Comparison of ENCODE assay signal across 35 cellular contexts in the genomic region with DNA sequence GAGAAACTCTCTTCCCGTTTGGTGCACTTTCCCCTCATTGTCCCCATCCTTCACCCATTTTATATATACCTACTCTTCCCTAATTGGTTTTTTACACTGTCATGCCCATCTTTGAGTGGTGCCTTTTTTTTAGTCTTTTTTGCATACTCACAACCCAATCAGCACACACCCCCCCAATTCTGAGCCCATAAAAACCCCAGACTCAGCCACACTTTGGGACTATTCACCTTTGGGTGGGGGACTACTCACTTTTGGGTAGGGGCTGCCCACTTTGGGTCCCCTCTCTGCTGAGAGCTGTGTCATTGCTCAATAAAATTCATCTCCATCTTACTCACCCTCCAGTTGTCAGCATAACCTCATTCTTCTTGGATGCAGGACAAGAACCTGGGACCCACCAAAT. TPM values are rescaled to one million over a fixed set of nuclear protein-coding genes. Genes with fewer than 3 reads are reported as not detected.
DNase-seq lines count a peak whose midpoint lies in the region; ATAC-seq, FAIRE-seq and TF ChIP-seq lines count a peak whose summit lies in the region.
"Had no signal": no experiment of that assay in that cellular context is flagged by ENCODE, and none has a peak within 500 bp of the region (broad histone marks: within the 10 kb centered on the region; RNA-seq: fewer than 3 reads in every experiment).

No MANE protein-coding gene starts in this region.

- no peaks in the 10 kb centered on the region for H3K4me1 Mint-ChIP-seq in effector memory CD8-positive, alpha-beta T cell (ENCODE audit: low read depth in 2 of 2)
- H3K4me1 Mint-ChIP-seq: B cell; CD4-positive, alpha-beta memory T cell; CD4-positive, CD25-positive, alpha-beta regulatory T cell; CD8-positive, alpha-beta memory T cell had no signal

- H3K79me2 ChIP-seq in K562 (ENCODE audit: control insufficient read depth, insufficient read depth, low read length) = no peaks in the 10 kb centered on the region

- ATAC-seq in K562 (no peak), HG02759 (IDR thresholded peaks at IDR 0.05; ENCODE audit: unreplicated experiment) (no peak)
- ATAC-seq in effector memory CD8-positive, alpha-beta T cell (replicated peaks) = no peak
- ATAC-seq: A549; CD8-positive, alpha-beta T cell had no signal

- H3K9me3 ChIP-seq in HEK293 (ENCODE audit: control insufficient read depth, insufficient read depth, low read depth, low read length) (no peaks in the 10 kb centered on the region), K562 (replicated peaks; ENCODE audit: control insufficient read depth, insufficient read depth, low read depth, low read length) (no peaks in the 10 kb centered on the region)
- H3K9me3 ChIP-seq: BE2C had no signal

- H3K36me3 ChIP-seq in HEK293 (ENCODE audit: control insufficient read depth in 2 of 2, insufficient read depth in 1 of 2, low read length in 2 of 2) (no peaks in the 10 kb centered on the region), K562 (ENCODE audit: control insufficient read depth, insufficient read depth, low read length) (no peaks in the 10 kb centered on the region)
- H3K36me3 ChIP-seq: BE2C, BLaER1 had no signal

- 7% methylated on average over 1 of the region's 1 CpG for WGBS in K562 (ENCODE audit: insufficient coverage, low coverage, missing lambda C conversion rate)

- H3K36me3 Mint-ChIP-seq in effector memory CD8-positive, alpha-beta T cell (ENCODE audit: insufficient read depth) = no peaks in the 10 kb centered on the region
- H3K36me3 Mint-ChIP-seq: CD14-positive monocyte; CD4-positive, alpha-beta memory T cell; CD4-positive, CD25-positive, alpha-beta regulatory T cell; CD8-positive, alpha-beta memory T cell; CD8-positive, alpha-beta T cell had no signal

- POLR2A ChIA-PET in HEK293 (lab: Yijun Ruan, JAX) = no interaction called here
- POLR2A ChIA-PET in K562 (lab: Yijun Ruan, JAX) = interaction anchor here (0.6 kb wide), 1 partner anchor 132 kb away, joined by 4 read pairs; no protein-coding TSS in a partner anchor

- H3K9me1 ChIP-seq in K562 (ENCODE audit: control insufficient read depth, insufficient read depth, low read length) = no peaks in the 10 kb centered on the region

- peaks cover 0 to 11% of the 10 kb centered on the region in 2 experiments; a peak in 3 of 5 replicates for H3K27me3 ChIP-seq in K562 (ENCODE audit: control insufficient read depth in 2 of 2, insufficient read depth in 2 of 2, low read length in 2 of 2)
- H3K27me3 ChIP-seq: BE2C; BLaER1; BLaER1 treated with 17β-estradiol and CSF1 and Interleukin-3, amounts not matched to agents 10 nM and 100 nM had no signal

- H3K4me2 ChIP-seq in K562 (ENCODE audit: insufficient read depth, low read length) = no peak overlapping the region
- H3K4me2 ChIP-seq: A549; BLaER1; BLaER1 treated with 17β-estradiol and CSF1 and Interleukin-3, amounts not matched to agents 10 nM and 100 nM had no signal

- no peak for FAIRE-seq in K562 (lab: Jason Lieb, UNC)
- FAIRE-seq: A204.1, A549, D721Med had no signal

- peaks cover 40 to 48% of the 10 kb centered on the region in 2 donors for H3K27me3 Mint-ChIP-seq in effector memory CD8-positive, alpha-beta T cell

- intact Hi-C loops in K562 (cut with micrococcal nuclease) = no loop called here

- no peak for TF ChIP-seq EP300 in K562 (IDR thresholded peaks at IDR 0.05; ENCODE audit: low read length)

- TF ChIP-seq CTCF in HEK293 (tag by site-specific recombination; IDR thresholded peaks at IDR 0.05) (no peak), K562 (IDR thresholded peaks at IDR 0.05 in 2 of 3, conservative IDR thresholded peaks at IDR 0.05 in 1 of 3; ENCODE audit: insufficient read depth in 2 of 3, low read depth in 1 of 3, low read length in 3 of 3) (no peak)

- H3K27ac ChIP-seq in HEK293 (ENCODE audit: extremely low read depth, low read depth, low read length) (no peak overlapping the region), K562 (ENCODE audit: extremely low read depth, low read depth, low read length) (no peak overlapping the region)
- H3K27ac ChIP-seq: 22Rv1; A549; BLaER1; BLaER1 treated with 17β-estradiol and CSF1 and Interleukin-3, amounts not matched to agents 10 nM and 100 nM; C4-2B had no signal

- no peak overlapping the region for H3K4me3 Mint-ChIP-seq in effector memory CD8-positive, alpha-beta T cell
- H3K4me3 Mint-ChIP-seq: B cell; CD14-positive monocyte; CD4-positive, alpha-beta memory T cell; CD4-positive, alpha-beta T cell; CD4-positive, CD25-positive, alpha-beta regulatory T cell; CD8-positive, alpha-beta memory T cell; CD8-positive, alpha-beta T cell had no signal

- no peak overlapping the region for H2AFZ ChIP-seq in K562 (ENCODE audit: low read depth, low read length)

- DNase-seq in activated effector memory CD4-positive, alpha-beta T cell treated with anti-CD3 and anti-CD28 coated beads, Interleukin-2, amount 50 U/mL, for 16 hours = peak; percentile 16
- no peak for DNase-seq in activated effector memory CD4-positive, alpha-beta T cell treated with Interleukin-2 at 50 U/mL for 16 hours
- DNase-seq in K562 (ENCODE audit: extremely low read depth in 1 of 4, low spot score in 3 of 4) = no peak
- no peak for DNase-seq in effector memory CD8-positive, alpha-beta T cell
- DNase-seq: 8988T; ACHN; AML-193; BE2C; C1 segment of cervical spinal cord; Caco-2; Calu3; CD4-positive, alpha-beta memory T cell; CD4-positive, alpha-beta T cell; CD4-positive, CD25-positive, alpha-beta regulatory T cell; CD8-positive, alpha-beta memory T cell; CD8-positive, alpha-beta T cell; COR-L47; DMS 273 treated with DMSO at 0.1 percent for 48 hours; DMS153; DMS53; DMS79; DMS79 treated with DMSO at 0.1 percent for 48 hours; DND-41; EL had no signal

- TF ChIP-seq RAD21 in K562 (CRISPR knock-in tag; conservative IDR thresholded peaks at IDR 0.05 in 1 of 2, IDR thresholded peaks at IDR 0.05 in 1 of 2) = no peak

- no peaks in the 10 kb centered on the region for H4K20me1 ChIP-seq in K562 (replicated peaks; ENCODE audit: control insufficient read depth, insufficient read depth, low read length)
- H4K20me1 ChIP-seq: BLaER1; BLaER1 treated with 17β-estradiol and CSF1 and Interleukin-3, amounts not matched to agents 10 nM and 100 nM had no signal

- in situ Hi-C loops in K562 (cut with MboI) = no loop called here

- H3K9ac ChIP-seq in K562 (ENCODE audit: insufficient read depth in 1 of 2, low read depth in 2 of 2, low read length in 2 of 2) = no peak overlapping the region
- H3K9ac ChIP-seq: BLaER1; BLaER1 treated with 17β-estradiol and CSF1 and Interleukin-3, amounts not matched to agents 10 nM and 100 nM had no signal

- CTCF ChIA-PET in HEK293 (lab: Yijun Ruan, JAX) = no interaction called here
- CTCF ChIA-PET in K562 (lab: Yijun Ruan, JAX; ENCODE audit: low intra/inter-chr PET ratio) = interaction anchor here (0.6 kb wide), 1 partner anchor 30 kb away, joined by 3 read pairs; a partner anchor contains a TSS

- no peaks in the 10 kb centered on the region for H3K9me3 Mint-ChIP-seq in effector memory CD8-positive, alpha-beta T cell
- H3K9me3 Mint-ChIP-seq: CD4-positive, alpha-beta T cell; CD8-positive, alpha-beta T cell had no signal

- no peak for TF ChIP-seq POLR2A in K562 (conservative IDR thresholded peaks at IDR 0.05)

- H3K4me1 ChIP-seq in HEK293 (ENCODE audit: control insufficient read depth, insufficient read depth, low read length) = peaks cover 4% of the 10 kb centered on the region; the same call in 1 of the 2 replicates
- H3K4me1 ChIP-seq in K562 (replicated peaks in 1 of 2; ENCODE audit: control insufficient read depth in 2 of 2, insufficient read depth in 2 of 2, low read length in 2 of 2) = no peaks in the 10 kb centered on the region
- H3K4me1 ChIP-seq: A549, BLaER1, Caco-2 had no signal

- H3K27ac Mint-ChIP-seq in effector memory CD8-positive, alpha-beta T cell = no peak overlapping the region
- H3K27ac Mint-ChIP-seq: B cell; CD4-positive, alpha-beta T cell; CD4-positive, CD25-positive, alpha-beta regulatory T cell; CD8-positive, alpha-beta memory T cell; CD8-positive, alpha-beta T cell had no signal

- no TSS peak for BruUV-seq in K562 (replicated peaks; lab: Mats Ljungman, UMichigan)

- no peak overlapping the region for H3K4me3 ChIP-seq in HEK293 (ENCODE audit: low read depth, low read length)
- H3K4me3 ChIP-seq in K562 = no peak overlapping the region
- H3K4me3 ChIP-seq: A549; BLaER1 treated with 17β-estradiol and CSF1 and Interleukin-3, amounts not matched to agents 10 nM and 100 nM had no signal

TF ChIP-seq in HEK293, 187 proteins besides CTCF, POLR2A, EP300 and RAD21:
- TF ChIP-seq SETDB1 (IDR thresholded peaks at IDR 0.05; ENCODE audit: insufficient read length, low read length) = peak; percentile 44
- TF ChIP-seq ZNF391 (tag by site-specific recombination; IDR thresholded peaks at IDR 0.05; ENCODE audit: borderline replicate concordance, low read depth) = no peak

TF ChIP-seq in K562, 482 proteins besides CTCF, POLR2A, EP300 and RAD21 (continues in another document):
- TF ChIP-seq POU5F1 (IDR thresholded peaks at IDR 0.05; ENCODE audit: borderline replicate concordance, low read depth, low read length, partially characterized antibody) = no peak

RNA-seq across cellular contexts. Expression of a gene that starts 30.1 kb away (rescaled TPM):
- 172 and 205 TPM in 2 replicates for total RNA-seq in K562 (2011; cell fraction: chromatin; rRNA removed; ENCODE audit: low replicate concordance)
- 108 and 109 TPM in 2 replicates for total RNA-seq in K562 (2011; cell fraction: nucleolus; rRNA removed)
- total RNA-seq in K562 (2011; cell fraction: nucleoplasm; rRNA removed) = 116 and 119 TPM in 2 replicates
- 32.4 and 35.3 TPM in 2 replicates for total RNA-seq in K562 (2014; rRNA removed)
- total RNA-seq in K562 (2014; rRNA removed; fragmentation: Illumina TruSeq; extraction: Trizol) = 28.5 and 30.4 TPM in 2 replicates
- total RNA-seq in K562 (2015; rRNA removed; fragmentation: Illumina TruSeq; extraction: Trizol) = 32.0 and 33.3 TPM in 2 replicates
- 40.6 and 44.9 TPM in 2 replicates for total RNA-seq in K562 (2021)
- 47.8 and 50.6 TPM in 2 replicates for polyA plus RNA-seq in K562 (2011; rRNA removed)
- 48.0 and 51.9 TPM in 2 replicates for polyA plus RNA-seq in K562 (2011; cell fraction: cytosol; rRNA removed)
- 85.4 and 122 TPM in 2 replicates for polyA plus RNA-seq in K562 (2011; cell fraction: nucleus; rRNA removed)
- 45.5 and 57.8 TPM in 2 replicates for polyA plus RNA-seq in K562 (2012)
- 40.3 and 44.4 TPM in 2 replicates for polyA plus RNA-seq in K562 (2014; fragmentation: Illumina TruSeq; extraction: Trizol)
- polyA plus RNA-seq in K562 (2014; fragmentation: Nextera tagmentation; extraction: Ambion mirVana) = 1 to 10 TPM; 8.2 to 9.9 TPM
- 37.6 and 37.8 TPM in 2 replicates for polyA plus RNA-seq in K562 (2014; rRNA removed)
- 51.9 and 65.7 TPM in 2 replicates for polyA minus RNA-seq in K562 (2011; rRNA and poly(A)+ RNA removed)
- 27.6 and 28.7 TPM in 2 replicates for polyA minus RNA-seq in K562 (2011; cell fraction: cytosol; rRNA and poly(A)+ RNA removed)
- 28.7 and 48.8 TPM in 2 replicates for polyA minus RNA-seq in K562 (2011; cell fraction: nucleus; rRNA and poly(A)+ RNA removed)
